ENCODE assay signal across 9 cellular contexts in the genomic region with DNA sequence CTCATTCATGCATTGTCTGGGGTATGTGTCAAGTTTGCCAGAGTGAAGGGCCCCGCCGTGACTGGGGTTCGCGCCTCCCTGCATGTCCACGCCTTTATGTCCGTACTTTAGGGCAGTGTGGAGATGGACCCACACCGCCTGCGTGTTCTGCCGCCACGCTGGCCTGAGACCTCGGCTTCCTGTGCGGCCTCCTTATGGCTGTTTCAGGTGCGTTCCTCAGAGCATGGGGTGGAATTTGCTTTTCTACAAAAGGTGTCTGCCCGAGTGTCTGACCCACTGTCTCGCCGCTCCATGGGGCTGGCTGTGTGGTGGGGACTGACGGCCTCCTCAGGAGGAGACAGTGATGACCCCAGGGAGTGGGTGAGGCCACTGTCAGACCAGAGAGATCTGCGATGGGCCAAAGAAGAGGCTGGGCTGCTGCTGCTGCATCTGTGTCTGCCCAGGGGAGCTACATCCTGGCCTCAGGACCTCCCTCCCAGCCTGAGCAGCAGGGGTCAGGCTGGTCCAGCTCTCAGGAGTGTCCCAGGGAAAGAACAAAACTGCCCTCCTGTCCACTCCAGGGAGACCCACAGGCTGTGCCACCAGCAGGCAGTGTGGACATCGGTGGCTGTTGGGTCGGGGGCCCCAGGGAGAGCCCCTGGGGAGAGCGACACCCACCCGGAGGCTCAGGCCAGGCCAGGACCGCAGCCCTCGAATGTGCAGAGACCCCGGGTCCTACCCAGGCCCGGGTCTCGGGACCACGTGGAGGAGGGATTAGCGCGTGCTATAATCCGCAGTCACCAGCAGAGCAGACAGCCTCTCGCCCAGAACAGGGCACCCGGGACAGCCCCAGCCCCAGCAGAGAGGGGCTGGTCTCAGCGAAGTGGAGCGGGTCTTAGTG. TPM values are rescaled to one million over a fixed set of nuclear protein-coding genes. Genes with fewer than 3 reads are reported as not detected.
DNase-seq lines count a peak whose midpoint lies in the region; ATAC-seq, FAIRE-seq and TF ChIP-seq lines count a peak whose summit lies in the region.
"Had no signal": no experiment of that assay in that cellular context is flagged by ENCODE, and none has a peak within 500 bp of the region (broad histone marks: within the 10 kb centered on the region; RNA-seq: fewer than 3 reads in every experiment).

No MANE protein-coding gene starts in this region.

- H4K20me1 ChIP-seq in astrocyte (ENCODE audit: insufficient read depth, low read length), result no peaks in the 10 kb centered on the region

- H3K79me2 ChIP-seq in astrocyte (ENCODE audit: insufficient read depth, low read length), result no peaks in the 10 kb centered on the region

- H3K4me3 ChIP-seq in astrocyte (ENCODE audit: insufficient read depth, low read depth, low read length), result no peak overlapping the region

- no peak overlapping the region for H3K9ac ChIP-seq in astrocyte (ENCODE audit: low read length)

- H3K36me3 Mint-ChIP-seq in astrocyte (ENCODE audit: low read depth, unreplicated experiment), result no peaks in the 10 kb centered on the region
- H3K36me3 Mint-ChIP-seq in natural killer cell treated with Interleukin-12 subunit alpha and Interleukin-12 subunit beta and Interleukin-15 and Interleukin-18, amount 100 ng/mL, for 72 hours, result no peaks in the 10 kb centered on the region

- no peak overlapping the region for H2AFZ ChIP-seq in astrocyte (ENCODE audit: low read depth, low read length)

- peaks cover 4% of the 10 kb centered on the region for H3K27me3 Mint-ChIP-seq in astrocyte (ENCODE audit: low read depth, unreplicated experiment)
- no peaks in the 10 kb centered on the region for H3K27me3 Mint-ChIP-seq in natural killer cell treated with Interleukin-12 subunit alpha and Interleukin-12 subunit beta and Interleukin-15 and Interleukin-18, amount 100 ng/mL, for 72 hours

- FAIRE-seq in astrocyte (lab: Jason Lieb, UNC), result no peak

- H3K27ac Mint-ChIP-seq in astrocyte (ENCODE audit: unreplicated experiment), result peak overlapping the region; percentile 27
- peak overlapping the region; percentile 95 to 98 for H3K27ac Mint-ChIP-seq in natural killer cell treated with Interleukin-12 subunit alpha and Interleukin-12 subunit beta and Interleukin-15 and Interleukin-18, amount 100 ng/mL, for 72 hours

- intact Hi-C loops in left cardiac atrium (cut with DNase I), result no loop called here
- intact Hi-C loops in Right ventricle myocardium superior (cut with DNase I), result loop anchor here (10.0 kb wide), 1 partner anchor 373 kb away; no protein-coding TSS in a partner anchor

- H3K4me1 Mint-ChIP-seq in astrocyte (ENCODE audit: low read depth, unreplicated experiment), result peaks cover 11% of the 10 kb centered on the region
- H3K4me1 Mint-ChIP-seq in natural killer cell treated with Interleukin-12 subunit alpha and Interleukin-12 subunit beta and Interleukin-15 and Interleukin-18, amount 100 ng/mL, for 72 hours (ENCODE audit: low read depth in 2 of 2), result peaks cover 28 to 32% of the 10 kb centered on the region in 2 donors

- H3K27ac ChIP-seq in astrocyte (ENCODE audit: low read depth, low read length), result no peak overlapping the region

- H3K4me1 ChIP-seq in astrocyte (ENCODE audit: insufficient read depth, low read length), result peaks cover 16% of the 10 kb centered on the region

- ATAC-seq in left cardiac atrium, result no peak
- no peak for ATAC-seq in Right ventricle myocardium superior (ENCODE audit: poor library complexity)
- ATAC-seq in natural killer cell treated with Interleukin-12 subunit alpha and Interleukin-12 subunit beta and Interleukin-15 and Interleukin-18, amount 100 ng/mL, for 72 hours, result no peak
- no peak for ATAC-seq in HG03108 (IDR thresholded peaks at IDR 0.05; ENCODE audit: unreplicated experiment)

- H3K9me3 Mint-ChIP-seq in astrocyte (ENCODE audit: unreplicated experiment), result no peaks in the 10 kb centered on the region
- H3K9me3 Mint-ChIP-seq in natural killer cell treated with Interleukin-12 subunit alpha and Interleukin-12 subunit beta and Interleukin-15 and Interleukin-18, amount 100 ng/mL, for 72 hours, result no peaks in the 10 kb centered on the region

- no peaks in the 10 kb centered on the region for H3K9me3 ChIP-seq in astrocyte (ENCODE audit: insufficient read depth, low read depth, low read length)

- no peaks in the 10 kb centered on the region for H3K36me3 ChIP-seq in astrocyte (ENCODE audit: insufficient read depth, low read length)

- no peaks in the 10 kb centered on the region for H3K27me3 ChIP-seq in astrocyte (ENCODE audit: insufficient read depth, low read length)

- no peak overlapping the region for H3K4me2 ChIP-seq in astrocyte (ENCODE audit: low read length)

- TF ChIP-seq CTCF in astrocyte (IDR thresholded peaks at IDR 0.05; ENCODE audit: insufficient read depth, low read depth, low read length), result no peak

- DNase-seq in left cardiac atrium (peak; percentile 18), Right ventricle myocardium superior (no peak), astrocyte (ENCODE audit: low read depth) (no peak), NCI-H146 (lab: John Stamatoyannopoulos, UW) (no peak), HT-29 (ENCODE audit: low spot score) (no peak), NCI-H748 treated with DMSO at 0.1 percent for 48 hours (lab: John Stamatoyannopoulos, UW) (no peak)
- DNase-seq in natural killer cell treated with Interleukin-12 subunit alpha and Interleukin-12 subunit beta and Interleukin-15 and Interleukin-18, amount 100 ng/mL, for 72 hours (ENCODE audit: low spot score), result peak; percentile 48
- DNase-seq: NCI-H69 had no signal

- H3K4me3 Mint-ChIP-seq in astrocyte (ENCODE audit: unreplicated experiment), result no peak overlapping the region
- H3K4me3 Mint-ChIP-seq in natural killer cell treated with Interleukin-12 subunit alpha and Interleukin-12 subunit beta and Interleukin-15 and Interleukin-18, amount 100 ng/mL, for 72 hours, result peak overlapping the region; percentile 94

RNA-seq across cellular contexts. Expression of a gene that starts 9.8 kb away (rescaled TPM):
- total RNA-seq in left cardiac atrium, result 1 to 10 TPM; 5.4 to 8.6 TPM
- 6.9 TPM for total RNA-seq in Right ventricle myocardium superior
- total RNA-seq in astrocyte, result 10.4 and 11.7 TPM in 2 replicates
- 100 to 1,000 TPM in 1 of 2 donors, 10 to 100 TPM in 1; 23.3 to 110 TPM for total RNA-seq in natural killer cell treated with Interleukin-12 subunit alpha and Interleukin-12 subunit beta and Interleukin-15 and Interleukin-18, amount 100 ng/mL, for 72 hours
- total RNA-seq in HT-29 (2014; rRNA removed; shearing (Covaris generic)), result 56.7 and 67.4 TPM in 2 replicates

Comparison
In these comparisons a context has a peak if more than half of its experiments do, and no peak if none do; other contexts are left out.
1. DNase-seq: peak in left cardiac atrium (single experiment) and natural killer cell treated with Interleukin-12 subunit alpha and Interleukin-12 subunit beta and Interleukin-15 and Interleukin-18, amount 100 ng/mL, for 72 hours (single experiment); none in Right ventricle myocardium superior (single experiment), astrocyte (single experiment), NCI-H146 (single experiment), HT-29 (single experiment) and NCI-H748 treated with DMSO at 0.1 percent for 48 hours (single experiment).